Comparison of ENCODE assay signal across 18 cellular contexts in the genomic region with DNA sequence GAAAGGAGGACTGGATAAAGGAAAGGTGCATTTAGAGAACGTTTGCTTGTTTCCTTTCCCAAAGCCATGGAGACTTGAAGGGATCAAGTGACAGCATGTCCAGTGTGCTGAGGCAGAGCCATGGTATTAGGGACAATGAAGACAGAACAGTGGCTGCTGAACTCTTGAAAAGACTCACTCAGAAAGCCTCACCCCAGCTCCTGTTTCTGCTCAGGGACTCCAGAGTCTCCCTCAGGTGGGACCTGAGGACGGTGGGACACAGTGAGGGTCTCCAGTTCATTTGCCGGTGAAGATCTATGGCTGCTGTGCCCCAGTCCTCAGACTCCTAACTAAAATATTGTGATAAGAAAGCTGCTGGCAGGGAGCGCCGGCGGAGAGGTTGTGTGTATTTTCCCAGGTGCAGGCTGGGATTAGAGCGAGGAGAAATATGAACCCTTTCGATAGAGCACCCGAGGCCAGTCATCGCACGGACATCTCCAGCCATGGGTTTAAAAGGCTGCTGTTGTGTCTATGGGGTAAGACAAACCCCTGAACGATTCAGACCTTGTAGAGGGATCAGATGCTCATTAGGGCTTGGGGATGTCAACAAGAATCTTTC.
"Had no signal": no experiment of that assay in that cellular context is flagged by ENCODE, and none has a peak within 500 bp of the region (broad histone marks: within the 10 kb centered on the region; RNA-seq: fewer than 3 reads in every experiment).

No MANE protein-coding gene starts in this region.

- H3K4me1 ChIP-seq: psoas muscle, right atrium auricular region had no signal

- H3K27ac Mint-ChIP-seq: activated naive CD4-positive, alpha-beta T cell treated with anti-CD3 and anti-CD28 coated beads, Interleukin-2, amount 50 U/mL, for 24 hours had no signal

- H3K9me3 ChIP-seq: body of pancreas, gastroesophageal sphincter, mucosa of descending colon, psoas muscle, right atrium auricular region, thoracic aorta, upper lobe of left lung had no signal

- H3K9me3 Mint-ChIP-seq: activated naive CD4-positive, alpha-beta T cell treated with anti-CD3 and anti-CD28 coated beads, Interleukin-2, amount 50 U/mL, for 24 hours had no signal

- H3K4me3 Mint-ChIP-seq: activated naive CD4-positive, alpha-beta T cell treated with anti-CD3 and anti-CD28 coated beads, Interleukin-2, amount 50 U/mL, for 24 hours had no signal

- H3K27ac ChIP-seq: body of pancreas, cardiac muscle cell, epithelial cell of prostate, gastroesophageal sphincter, psoas muscle, right atrium auricular region, thoracic aorta, upper lobe of left lung had no signal

- ATAC-seq: body of pancreas, gastroesophageal sphincter, mucosa of descending colon, psoas muscle had no signal

- H3K36me3 Mint-ChIP-seq: activated naive CD4-positive, alpha-beta T cell treated with anti-CD3 and anti-CD28 coated beads, Interleukin-2, amount 50 U/mL, for 24 hours had no signal

- DNase-seq: activated gamma-delta T cell treated with Interleukin-2 at 50 U/mL for 16 hours; activated T-cell treated with anti-CD3 and anti-CD28 coated beads, Interleukin-2, amount 50 U/mL, for 1 hour; anterior cingulate cortex; head of caudate nucleus; hypothalamus; mesendoderm; mucosa of descending colon; psoas muscle; stimulated activated CD4-positive, alpha-beta T cell treated with anti-CD3 and anti-CD28 coated beads, Interleukin-4, amount 100 ng/mL, for 24 hours; stimulated activated naive CD4-positive, alpha-beta T cell treated with Interleukin-2 at 50 U/mL for 16 hours; upper lobe of left lung had no signal

- H3K4me3 ChIP-seq: body of pancreas, cardiac muscle cell, gastroesophageal sphincter, mucosa of descending colon, psoas muscle, right atrium auricular region, thoracic aorta, upper lobe of left lung had no signal

- H3K36me3 ChIP-seq: cardiac muscle cell, gastroesophageal sphincter, right atrium auricular region, thoracic aorta, upper lobe of left lung had no signal

- H3K27me3 ChIP-seq: body of pancreas, cardiac muscle cell, right atrium auricular region, upper lobe of left lung had no signal
